In the genomic region with DNA sequence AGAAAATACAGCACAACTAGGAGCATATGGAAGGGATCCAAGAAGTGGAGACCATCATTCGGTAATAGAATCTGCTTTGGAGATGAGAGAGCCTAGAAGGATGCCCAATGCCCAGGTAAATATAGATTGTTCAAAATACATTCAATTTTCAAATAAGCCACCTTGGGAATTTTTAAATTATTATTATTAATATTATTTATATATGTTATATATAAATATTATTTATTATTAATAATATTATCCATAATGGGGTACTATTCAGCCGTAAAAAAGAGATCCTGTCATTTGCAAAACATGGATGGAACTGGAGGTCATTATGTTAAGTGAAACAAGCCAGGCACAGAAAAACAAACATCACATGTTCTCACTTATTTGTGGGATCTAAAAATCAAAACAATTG, we compare ENCODE assay signal across 36 cellular contexts.
"Had no signal": no experiment of that assay in that cellular context is flagged by ENCODE, and none has a peak within 500 bp of the region (broad histone marks: within the 10 kb centered on the region; RNA-seq: fewer than 3 reads in every experiment).

No MANE protein-coding gene starts in this region.

- H3K36me3 Mint-ChIP-seq: activated CD4-positive, alpha-beta memory T cell treated with anti-CD3 and anti-CD28 coated beads for 36 hours; activated CD8-positive, alpha-beta memory T cell treated with anti-CD3 and anti-CD28 coated beads, Interleukin-2, amount 10 ng/mL, durations not matched to agents 7 days and 5 days; activated naive CD4-positive, alpha-beta T cell treated with anti-CD3 and anti-CD28 coated beads, Interleukin-2, amount 50 U/mL, for 24 hours; activated naive CD8-positive, alpha-beta T cell treated with anti-CD3 and anti-CD28 coated beads for 36 hours had no signal

- H3K27me3 ChIP-seq: adrenal gland, body of pancreas, foreskin keratinocyte had no signal

- H3K27ac Mint-ChIP-seq: activated CD4-positive, alpha-beta memory T cell treated with anti-CD3 and anti-CD28 coated beads for 36 hours; activated CD4-positive, alpha-beta T cell treated with anti-CD3 and anti-CD28 coated beads for 36 hours; activated CD4-positive, alpha-beta T cell treated with anti-CD3 and anti-CD28 coated beads, Interleukin-2, amount 10 ng/mL, durations not matched to agents 24 days and 14 days; activated CD8-positive, alpha-beta memory T cell treated with anti-CD3 and anti-CD28 coated beads, Interleukin-2, amount 10 ng/mL, durations not matched to agents 7 days and 5 days; activated CD8-positive, alpha-beta T cell treated with anti-CD3 and anti-CD28 coated beads, Interleukin-2, amount 10 ng/mL, durations not matched to agents 7 days and 5 days; activated naive CD4-positive, alpha-beta T cell treated with anti-CD3 and anti-CD28 coated beads for 36 hours; activated naive CD4-positive, alpha-beta T cell treated with anti-CD3 and anti-CD28 coated beads, Interleukin-2, amount 50 U/mL, for 24 hours; activated naive CD8-positive, alpha-beta T cell treated with anti-CD3 and anti-CD28 coated beads for 36 hours; activated naive CD8-positive, alpha-beta T cell treated with anti-CD3 and anti-CD28 coated beads, Interleukin-2, amount 50 U/mL, for 24 hours; activated T-helper 1 cell treated with anti-CD3 and anti-CD28 coated beads, Interleukin-12 subunit alpha, Interleukin-12 subunit beta, Interleukin-2, Interleukin-4 antibody, amounts not matched to agents 30 ng/mL and 10 ng/mL and 1 ng/mL, durations not matched to agents 14 hours and 24 hours and 36 hours; activated T-helper 2 cell treated with anti-CD3 and anti-CD28 coated beads, Interferon-gamma antibody, Interleukin-2, Interleukin-4, amounts not matched to agents 10 μg/mL and 5 μg/mL and 100 μg/mL, durations not matched to agents 14 hours and 24 hours and 36 hours; T-helper 17 cell; T-helper 2 cell treated with Interferon-gamma antibody and Interleukin-4, amounts not matched to agents 5 μg/mL and 100 μg/mL, for 36 hours had no signal

- ATAC-seq: activated CD4-positive, alpha-beta T cell treated with anti-CD3 and anti-CD28 coated beads for 36 hours; activated CD8-positive, alpha-beta memory T cell treated with anti-CD3 and anti-CD28 coated beads, Interleukin-2, amount 10 ng/mL, durations not matched to agents 7 days and 5 days; activated CD8-positive, alpha-beta T cell treated with anti-CD3 and anti-CD28 coated beads, Interleukin-2, amount 10 ng/mL, durations not matched to agents 7 days and 5 days; activated naive CD8-positive, alpha-beta T cell treated with anti-CD3 and anti-CD28 coated beads, Interleukin-2, amount 50 U/mL, for 24 hours; body of pancreas; foreskin keratinocyte; gastrocnemius medialis; T-helper 17 cell had no signal

- H3K27ac ChIP-seq: adrenal gland, body of pancreas, epithelial cell of prostate, foreskin keratinocyte, gastrocnemius medialis, WERI-Rb-1 had no signal

- FAIRE-seq: colon, endometrium, endothelial cell of umbilical vein had no signal

- H3K4me3 ChIP-seq: adrenal gland, body of pancreas, gastrocnemius medialis had no signal

- H3K36me3 ChIP-seq: adrenal gland, gastrocnemius medialis, WERI-Rb-1 had no signal

- H3K4me1 Mint-ChIP-seq: activated CD4-positive, alpha-beta T cell treated with anti-CD3 and anti-CD28 coated beads for 36 hours; activated CD4-positive, alpha-beta T cell treated with anti-CD3 and anti-CD28 coated beads, Interleukin-2, amount 10 ng/mL, durations not matched to agents 24 days and 14 days; activated CD8-positive, alpha-beta memory T cell treated with anti-CD3 and anti-CD28 coated beads, Interleukin-2, amount 10 ng/mL, durations not matched to agents 7 days and 5 days; activated naive CD4-positive, alpha-beta T cell treated with anti-CD3 and anti-CD28 coated beads, Interleukin-2, amount 50 U/mL, for 24 hours; activated naive CD8-positive, alpha-beta T cell treated with anti-CD3 and anti-CD28 coated beads for 36 hours had no signal

- H3K9me3 ChIP-seq: adrenal gland, body of pancreas, gastrocnemius medialis had no signal

- DNase-seq: activated CD4-positive, alpha-beta memory T cell treated with anti-CD3 and anti-CD28 coated beads for 36 hours; activated CD4-positive, alpha-beta T cell treated with anti-CD3 and anti-CD28 coated beads for 36 hours; activated CD4-positive, alpha-beta T cell treated with anti-CD3 and anti-CD28 coated beads, Interleukin-2, amount 10 ng/mL, durations not matched to agents 24 days and 14 days; activated CD4-positive, CD25-positive, alpha-beta regulatory T cell; activated CD4-positive, CD25-positive, alpha-beta regulatory T cell treated with anti-CD3 and anti-CD28 coated beads, Interleukin-2, amount 50 U/mL, for 72 hours; activated CD8-positive, alpha-beta memory T cell treated with anti-CD3 and anti-CD28 coated beads, Interleukin-2, amount 10 ng/mL, durations not matched to agents 7 days and 5 days; activated CD8-positive, alpha-beta memory T cell treated with anti-CD3 and anti-CD28 coated beads, Interleukin-2, amount 50 U/mL, for 4 hours; activated CD8-positive, alpha-beta T cell treated with anti-CD3 and anti-CD28 coated beads, Interleukin-2, amount 10 ng/mL, durations not matched to agents 7 days and 5 days; activated effector memory CD4-positive, alpha-beta T cell treated with anti-CD3 and anti-CD28 coated beads, Interleukin-2, amount 50 U/mL, for 16 hours; activated naive CD4-positive, alpha-beta T cell treated with anti-CD3 and anti-CD28 coated beads for 36 hours; activated naive CD8-positive, alpha-beta T cell treated with anti-CD3 and anti-CD28 coated beads for 36 hours; activated naive CD8-positive, alpha-beta T cell treated with anti-CD3 and anti-CD28 coated beads, Interleukin-2, amount 50 U/mL, for 24 hours; activated T-cell treated with anti-CD3 and anti-CD28 coated beads, Interleukin-2, amount 50 U/mL, for 1 hour; activated T-cell treated with anti-CD3 and anti-CD28 coated beads, Interleukin-2, amount 50 U/mL, for 48 hours; adrenal gland; amygdala; aorta; body of pancreas; caudate nucleus; cortex of kidney; effector CD8-positive, alpha-beta T cell; foreskin keratinocyte; gastrocnemius medialis; glutamatergic neuron; T-helper 1 cell; T-helper 17 cell; T1000; WERI-Rb-1 had no signal

- H3K27me3 Mint-ChIP-seq: activated naive CD4-positive, alpha-beta T cell treated with anti-CD3 and anti-CD28 coated beads, Interleukin-2, amount 50 U/mL, for 24 hours; activated naive CD8-positive, alpha-beta T cell treated with anti-CD3 and anti-CD28 coated beads for 36 hours had no signal

- H3K4me3 Mint-ChIP-seq: activated CD4-positive, alpha-beta memory T cell treated with anti-CD3 and anti-CD28 coated beads for 36 hours; activated CD4-positive, alpha-beta T cell treated with anti-CD3 and anti-CD28 coated beads for 36 hours; activated CD4-positive, alpha-beta T cell treated with anti-CD3 and anti-CD28 coated beads, Interleukin-2, amount 10 ng/mL, durations not matched to agents 24 days and 14 days; activated CD8-positive, alpha-beta memory T cell treated with anti-CD3 and anti-CD28 coated beads, Interleukin-2, amount 10 ng/mL, durations not matched to agents 7 days and 5 days; activated CD8-positive, alpha-beta T cell treated with anti-CD3 and anti-CD28 coated beads, Interleukin-2, amount 10 ng/mL, durations not matched to agents 7 days and 5 days; activated naive CD4-positive, alpha-beta T cell treated with anti-CD3 and anti-CD28 coated beads for 36 hours; activated naive CD4-positive, alpha-beta T cell treated with anti-CD3 and anti-CD28 coated beads, Interleukin-2, amount 50 U/mL, for 24 hours; activated naive CD8-positive, alpha-beta T cell treated with anti-CD3 and anti-CD28 coated beads for 36 hours; activated naive CD8-positive, alpha-beta T cell treated with anti-CD3 and anti-CD28 coated beads, Interleukin-2, amount 50 U/mL, for 24 hours; activated T-helper 1 cell treated with anti-CD3 and anti-CD28 coated beads, Interleukin-12 subunit alpha, Interleukin-12 subunit beta, Interleukin-2, Interleukin-4 antibody, amounts not matched to agents 30 ng/mL and 10 ng/mL and 1 ng/mL, durations not matched to agents 14 hours and 24 hours and 36 hours; T-helper 17 cell; T-helper 2 cell treated with Interferon-gamma antibody and Interleukin-4, amounts not matched to agents 5 μg/mL and 100 μg/mL, for 36 hours had no signal

- H3K9me3 Mint-ChIP-seq: activated CD4-positive, alpha-beta memory T cell treated with anti-CD3 and anti-CD28 coated beads for 36 hours; activated CD4-positive, alpha-beta T cell treated with anti-CD3 and anti-CD28 coated beads, Interleukin-2, amount 10 ng/mL, durations not matched to agents 24 days and 14 days; activated naive CD4-positive, alpha-beta T cell treated with anti-CD3 and anti-CD28 coated beads, Interleukin-2, amount 50 U/mL, for 24 hours; activated T-helper 1 cell treated with anti-CD3 and anti-CD28 coated beads, Interleukin-12 subunit alpha, Interleukin-12 subunit beta, Interleukin-2, Interleukin-4 antibody, amounts not matched to agents 30 ng/mL and 10 ng/mL and 1 ng/mL, durations not matched to agents 14 hours and 24 hours and 36 hours; activated T-helper 2 cell treated with anti-CD3 and anti-CD28 coated beads, Interferon-gamma antibody, Interleukin-2, Interleukin-4, amounts not matched to agents 10 μg/mL and 5 μg/mL and 100 μg/mL, durations not matched to agents 14 hours and 24 hours and 36 hours; T-helper 2 cell treated with Interferon-gamma antibody and Interleukin-4, amounts not matched to agents 5 μg/mL and 100 μg/mL, for 36 hours had no signal

- H3K4me1 ChIP-seq: adrenal gland, body of pancreas, foreskin keratinocyte, gastrocnemius medialis had no signal
